7 cellular contexts compared by ENCODE assay signal in genomic region chr15:30489237-30489636, GRCh38.
A peak's percentile ranks its signal among the peaks of the same experiment; 100 is the strongest.
DNase-seq lines count a peak whose midpoint lies in the region; ATAC-seq and TF ChIP-seq lines count a peak whose summit lies in the region.
"Not testable (repeated sequence)": the region's sequence is repeated elsewhere in the genome, so short reads cannot be mapped to it uniquely, and the experiment has no call there.

No MANE protein-coding gene starts in this region.

- not testable (repeated sequence) for H3K4me3 ChIP-seq in ascending aorta, lower lobe of right lung, upper lobe of left lung
- peak overlapping the region; percentile 51 to 52 for H3K4me3 ChIP-seq in neutrophil (ENCODE audit: low read depth in 1 of 2, low read length in 1 of 2)

- TF ChIP-seq EP300 in upper lobe of left lung (IDR thresholded peaks at IDR 0.05) = not testable (repeated sequence)

- DNase-seq in NCI-H460 (ENCODE audit: extremely low read depth, low read depth) (peak; percentile 43), ascending aorta (ENCODE audit: low spot score in 2 of 2) (peak; percentile 8 to 61), Right ventricle myocardium superior (peak; percentile 55), left lobe of liver (ENCODE audit: low spot score) (peak; percentile 80), lower lobe of right lung (peak; percentile 63), upper lobe of left lung (peak; percentile 27 to 67)

- H3K27me3 ChIP-seq in ascending aorta; lower lobe of right lung (ENCODE audit: low read depth); neutrophil; upper lobe of left lung: not testable (repeated sequence)

- WGBS in upper lobe of left lung, 2 donors = 61 to 68% methylated on average over 13 to 17 of the region's 17 CpGs

- TF ChIP-seq POLR2A in upper lobe of left lung (IDR thresholded peaks at IDR 0.05) = peak in 1 of 4 donors; percentile 21

- not testable (repeated sequence) for H3K36me3 ChIP-seq in ascending aorta, lower lobe of right lung, neutrophil
- H3K36me3 ChIP-seq in upper lobe of left lung = peaks cover 0 to 26% (median 0%) of the 10 kb centered on the region in 4 donors

- H3K9me3 ChIP-seq in ascending aorta, lower lobe of right lung, neutrophil, upper lobe of left lung: not testable (repeated sequence)

- not testable (repeated sequence) for H3K27ac ChIP-seq in ascending aorta
- H3K27ac ChIP-seq in lower lobe of right lung = peak overlapping the region; percentile 60
- peak overlapping the region; percentile 81 for H3K27ac ChIP-seq in neutrophil
- H3K27ac ChIP-seq in upper lobe of left lung = peak overlapping the region in 3 of 4 donors; percentile 65 to 79 (median 69)

- intact Hi-C loops in ascending aorta (cut with DNase I); Right ventricle myocardium superior (cut with DNase I); lower lobe of right lung (cut with DNase I): not testable (repeated sequence)

- ATAC-seq in Right ventricle myocardium superior (ENCODE audit: poor library complexity) (peak; percentile 60), left lobe of liver (peak; percentile 92), lower lobe of right lung (peak; percentile 59 to 88), upper lobe of left lung (ENCODE audit: low FRiP score in 2 of 2) (peak in 1 of 2 donors; percentile 79)

- TF ChIP-seq CTCF in ascending aorta (IDR thresholded peaks at IDR 0.05); lower lobe of right lung (IDR thresholded peaks at IDR 0.05); neutrophil (IDR thresholded peaks at IDR 0.05); upper lobe of left lung (IDR thresholded peaks at IDR 0.05): not testable (repeated sequence)

- H3K4me1 ChIP-seq in ascending aorta, lower lobe of right lung, upper lobe of left lung: not testable (repeated sequence)
- peaks cover 5 to 16% of the 10 kb centered on the region in 2 experiments for H3K4me1 ChIP-seq in neutrophil (ENCODE audit: control insufficient read depth in 1 of 2, insufficient read depth in 1 of 2, low read depth in 1 of 2, low read length in 1 of 2)
